Comparison of ENCODE assay signal across 10 cellular contexts in the genomic region with DNA sequence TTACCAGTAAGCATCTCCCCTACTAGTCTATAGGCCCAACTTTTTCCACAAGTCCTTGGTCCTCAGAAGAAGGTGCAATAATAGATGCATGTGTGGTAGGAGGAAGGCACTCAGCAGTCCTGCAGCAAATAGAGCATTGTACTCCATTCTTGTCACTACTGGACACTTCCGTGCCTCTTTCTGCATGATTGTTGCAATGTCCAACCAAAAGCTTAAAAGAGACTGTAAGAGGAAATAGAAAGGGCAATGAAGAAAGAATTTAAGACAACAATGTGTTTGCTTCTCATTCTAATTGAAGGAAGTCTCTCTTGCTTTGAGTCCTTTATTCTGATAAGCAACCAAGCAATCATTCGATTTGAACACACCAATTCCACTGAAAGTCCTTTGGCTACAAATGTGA. TPM values are rescaled to one million over a fixed set of nuclear protein-coding genes. Genes with fewer than 3 reads are reported as not detected.
DNase-seq lines count a peak whose midpoint lies in the region; ATAC-seq and TF ChIP-seq lines count a peak whose summit lies in the region.
"Had no signal": no experiment of that assay in that cellular context is flagged by ENCODE, and none has a peak within 500 bp of the region (broad histone marks: within the 10 kb centered on the region; RNA-seq: fewer than 3 reads in every experiment).

No MANE protein-coding gene starts in this region.

- H3K27ac Mint-ChIP-seq in neural crest cell (ENCODE audit: unreplicated experiment), result peak overlapping the region; percentile 61
- H3K27ac Mint-ChIP-seq: CD8-positive, alpha-beta memory T cell had no signal

- POLR2A ChIA-PET in HEK293T (lab: Yijun Ruan, JAX), result no interaction called here

- H3K4me2 ChIP-seq in OCI-LY3 (ENCODE audit: low read length), result peak overlapping the region; percentile 79
- H3K4me2 ChIP-seq: BLaER1 had no signal

- no peak overlapping the region for H3K9ac ChIP-seq in OCI-LY3 (ENCODE audit: low read length)
- H3K9ac ChIP-seq: BLaER1 had no signal

- H3K4me3 Mint-ChIP-seq in neural crest cell, result peak overlapping the region; percentile 84
- H3K4me3 Mint-ChIP-seq: CD8-positive, alpha-beta memory T cell had no signal

- H3K4me3 ChIP-seq in OCI-LY3 (ENCODE audit: low read length), result peak overlapping the region; percentile 33
- H3K4me3 ChIP-seq in ectodermal cell (ENCODE audit: insufficient read depth, low read depth, low read length), result peak overlapping the region; percentile 61
- H3K4me3 ChIP-seq: BLaER1 had no signal

- peaks cover 6% of the 10 kb centered on the region for H3K36me3 Mint-ChIP-seq in neural crest cell (ENCODE audit: low read depth)
- H3K36me3 Mint-ChIP-seq: CD8-positive, alpha-beta memory T cell had no signal

- H3K4me1 Mint-ChIP-seq in neural crest cell, result peaks cover 57% of the 10 kb centered on the region

- no peaks in the 10 kb centered on the region for H3K9me3 Mint-ChIP-seq in neural crest cell

- peak overlapping the region; percentile 42 for H3K27ac ChIP-seq in OCI-LY3 (ENCODE audit: low read length)
- H3K27ac ChIP-seq in ectodermal cell (ENCODE audit: insufficient read depth, low read depth, low read length, poor library complexity, severe bottlenecking), result no peak overlapping the region
- H3K27ac ChIP-seq: BLaER1 had no signal

- no peaks in the 10 kb centered on the region for H3K79me2 ChIP-seq in OCI-LY3 (ENCODE audit: low read length)

- CTCF ChIA-PET in HEK293T (lab: Yijun Ruan, JAX), result no interaction called here

- no peak for TF ChIP-seq POLR2A in GM18505 (IDR thresholded peaks at IDR 0.05; ENCODE audit: borderline replicate concordance, extremely low read depth, insufficient read depth, insufficient read length)

- ATAC-seq in GM21619 (IDR thresholded peaks at IDR 0.05; ENCODE audit: unreplicated experiment) (no peak), GM18505 (IDR thresholded peaks at IDR 0.05; ENCODE audit: unreplicated experiment) (no peak)

- peaks cover 49% of the 10 kb centered on the region for H3K4me1 ChIP-seq in OCI-LY3 (ENCODE audit: low read length)
- H3K4me1 ChIP-seq in ectodermal cell (ENCODE audit: control insufficient read depth, insufficient read depth, low read length), result peaks cover 15% of the 10 kb centered on the region

- no peaks in the 10 kb centered on the region for H3K9me3 ChIP-seq in OCI-LY3 (ENCODE audit: insufficient read depth, low read length)
- H3K9me3 ChIP-seq in ectodermal cell (ENCODE audit: control insufficient read depth, low read length), result no peaks in the 10 kb centered on the region
- H3K9me3 ChIP-seq: BLaER1 had no signal

- H3K36me3 ChIP-seq in OCI-LY3 (replicated peaks; ENCODE audit: low read depth, low read length) (no peaks in the 10 kb centered on the region), ectodermal cell (ENCODE audit: control insufficient read depth, insufficient read depth, low read length) (peaks cover 8% of the 10 kb centered on the region)
- H3K36me3 ChIP-seq: BLaER1 had no signal

- WGBS in ectodermal cell, 2 experiments, result 69 to 75% methylated on average over 2 of the region's 2 CpGs

- DNase-seq in neural crest cell (ENCODE audit: low read depth, low spot score) (no peak), NCI-H2171 treated with DMSO at 0.1 percent for 48 hours (lab: John Stamatoyannopoulos, UW) (no peak), HEK293T (ENCODE audit: extremely low spot score) (no peak)
- DNase-seq: CD8-positive, alpha-beta memory T cell; NCI-H526 treated with DMSO at 0.1 percent for 48 hours had no signal

- H3K27me3 Mint-ChIP-seq in neural crest cell (ENCODE audit: low read depth), result no peaks in the 10 kb centered on the region

- no peak overlapping the region for H2AFZ ChIP-seq in OCI-LY3 (ENCODE audit: low read depth, low read length)

- TF ChIP-seq CTCF in OCI-LY3 (IDR thresholded peaks at IDR 0.05; ENCODE audit: low read depth, low read length), result no peak
- no peak for TF ChIP-seq CTCF in neural crest cell (conservative IDR thresholded peaks at IDR 0.05)

- H4K20me1 ChIP-seq in OCI-LY3 (ENCODE audit: insufficient read depth, low read length), result peaks cover 3% of the 10 kb centered on the region
- H4K20me1 ChIP-seq: BLaER1 had no signal

- peaks cover 12% of the 10 kb centered on the region; the same call in 1 of the 2 replicates for H3K27me3 ChIP-seq in OCI-LY3 (ENCODE audit: low read depth, low read length)
- H3K27me3 ChIP-seq in ectodermal cell (ENCODE audit: control insufficient read depth, insufficient read depth, low read length, poor library complexity, severe bottlenecking), result no peaks in the 10 kb centered on the region
- H3K27me3 ChIP-seq: BLaER1 had no signal

TF ChIP-seq in HEK293T, 16 proteins besides CTCF, POLR2A, EP300 and RAD21:
- TF ChIP-seq FOXA1 (IDR thresholded peaks at IDR 0.05) (no peak), ARNT (IDR thresholded peaks at IDR 0.05) (no peak), BHLHE40 (IDR thresholded peaks at IDR 0.05; ENCODE audit: borderline replicate concordance) (no peak), SUZ12 (IDR thresholded peaks at IDR 0.05) (no peak), NFRKB (IDR thresholded peaks at IDR 0.05) (no peak), HDGF (IDR thresholded peaks at IDR 0.05; ENCODE audit: borderline replicate concordance) (no peak), ELF4 (IDR thresholded peaks at IDR 0.05) (no peak), LEF1 (IDR thresholded peaks at IDR 0.05; ENCODE audit: borderline replicate concordance) (no peak), TARDBP (IDR thresholded peaks at IDR 0.05) (no peak), SP1 (IDR thresholded peaks at IDR 0.05) (no peak)
- TF ChIP-seq, protein P1, sequence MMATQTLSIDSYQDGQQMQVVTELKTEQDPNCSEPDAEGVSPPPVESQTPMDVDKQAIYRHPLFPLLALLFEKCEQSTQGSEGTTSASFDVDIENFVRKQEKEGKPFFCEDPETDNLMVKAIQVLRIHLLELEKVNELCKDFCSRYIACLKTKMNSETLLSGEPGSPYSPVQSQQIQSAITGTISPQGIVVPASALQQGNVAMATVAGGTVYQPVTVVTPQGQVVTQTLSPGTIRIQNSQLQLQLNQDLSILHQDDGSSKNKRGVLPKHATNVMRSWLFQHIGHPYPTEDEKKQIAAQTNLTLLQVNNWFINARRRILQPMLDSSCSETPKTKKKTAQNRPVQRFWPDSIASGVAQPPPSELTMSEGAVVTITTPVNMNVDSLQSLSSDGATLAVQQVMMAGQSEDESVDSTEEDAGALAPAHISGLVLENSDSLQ (IDR thresholded peaks at IDR 0.05), result no peak
TF ChIP-seq in HEK293T: peak in this region for 0.

RNA-seq across cellular contexts. Expression of a gene that starts 3.0 kb away (rescaled TPM):
- 132 TPM for polyA plus RNA-seq in ectodermal cell (2013, experiment 1 of 4)
- polyA plus RNA-seq in ectodermal cell (2013, experiment 2 of 4), result 119 TPM
- 76.6 TPM for polyA plus RNA-seq in ectodermal cell (2013, experiment 3 of 4)
- 81.2 TPM for polyA plus RNA-seq in ectodermal cell (2013, experiment 4 of 4)
- 56.9 and 62.2 TPM in 2 replicates for total RNA-seq in neural crest cell
- total RNA-seq: CD8-positive, alpha-beta memory T cell had no signal
- polyA plus RNA-seq: CD8-positive, alpha-beta memory T cell had no signal
